In genomic region chr10:7647062-7647664, GRCh38 we compare ENCODE assay signal across 38 cellular contexts. TPM values are rescaled to one million over a fixed set of nuclear protein-coding genes. Genes with fewer than 3 reads are reported as not detected.
"Had no signal": no experiment of that assay in that cellular context is flagged by ENCODE, and none has a peak within 500 bp of the region (broad histone marks: within the 10 kb centered on the region; RNA-seq: fewer than 3 reads in every experiment).

No MANE protein-coding gene starts in this region.

- H3K9me3 ChIP-seq: adrenal gland, breast epithelium had no signal

- H3K4me3 ChIP-seq: adrenal gland, body of pancreas, breast epithelium had no signal

- H3K9me3 Mint-ChIP-seq: activated B cell treated with CpG ODN at 0.5 μM for 24 hours; activated CD4-positive, alpha-beta memory T cell treated with anti-CD3 and anti-CD28 coated beads for 36 hours; activated CD4-positive, alpha-beta T cell treated with anti-CD3 and anti-CD28 coated beads, Interleukin-2, amount 10 ng/mL, durations not matched to agents 24 days and 14 days; activated CD8-positive, alpha-beta T cell treated with anti-CD3 and anti-CD28 coated beads for 36 hours; activated naive CD4-positive, alpha-beta T cell treated with anti-CD3 and anti-CD28 coated beads for 36 hours; activated naive CD4-positive, alpha-beta T cell treated with anti-CD3 and anti-CD28 coated beads, Interleukin-2, amount 50 U/mL, for 72 hours; activated naive CD8-positive, alpha-beta T cell treated with anti-CD3 and anti-CD28 coated beads for 36 hours; activated T-cell treated with anti-CD3 and anti-CD28 coated beads, Interleukin-2, amount 50 U/mL, for 4 hours; activated T-cell treated with anti-CD3 and anti-CD28 coated beads, Interleukin-2, amount 50 U/mL, for 72 hours; activated T-helper 1 cell treated with anti-CD3 and anti-CD28 coated beads, Interleukin-12 subunit alpha, Interleukin-12 subunit beta, Interleukin-2, Interleukin-4 antibody, amounts not matched to agents 30 ng/mL and 10 ng/mL and 1 ng/mL, durations not matched to agents 14 hours and 24 hours and 36 hours; activated T-helper 17 cell treated with anti-CD3 and anti-CD28 coated beads, Interleukin-2, amount 50 U/mL, for 72 hours; T-helper 2 cell treated with Interferon-gamma antibody and Interleukin-4, amounts not matched to agents 5 μg/mL and 100 μg/mL, for 36 hours had no signal

- H3K4me1 ChIP-seq: adrenal gland, body of pancreas, breast epithelium had no signal

- H3K4me1 Mint-ChIP-seq: activated B cell treated with CpG ODN at 0.5 μM for 24 hours; activated CD4-positive, alpha-beta T cell treated with anti-CD3 and anti-CD28 coated beads, Interleukin-2, amount 10 ng/mL, durations not matched to agents 24 days and 14 days; activated naive CD8-positive, alpha-beta T cell treated with anti-CD3 and anti-CD28 coated beads for 36 hours; activated T-helper 17 cell treated with anti-CD3 and anti-CD28 coated beads, Interleukin-2, amount 50 U/mL, for 72 hours had no signal

- H3K36me3 Mint-ChIP-seq: activated CD4-positive, alpha-beta memory T cell treated with anti-CD3 and anti-CD28 coated beads for 36 hours; activated naive CD4-positive, alpha-beta T cell treated with anti-CD3 and anti-CD28 coated beads, Interleukin-2, amount 50 U/mL, for 72 hours; activated naive CD8-positive, alpha-beta T cell treated with anti-CD3 and anti-CD28 coated beads for 36 hours had no signal

- DNase-seq: activated B cell treated with CpG ODN at 0.5 μM for 24 hours; activated CD4-positive, alpha-beta memory T cell treated with anti-CD3 and anti-CD28 coated beads for 36 hours; activated CD4-positive, alpha-beta T cell treated with anti-CD3 and anti-CD28 coated beads for 4 hours; activated CD4-positive, alpha-beta T cell treated with anti-CD3 and anti-CD28 coated beads, Interleukin-2, amount 10 ng/mL, durations not matched to agents 24 days and 14 days; activated CD4-positive, alpha-beta T cell treated with anti-CD3 and anti-CD28 coated beads, Interleukin-2, amount 50 U/mL, for 1 hour; activated CD4-positive, alpha-beta T cell treated with anti-CD3 and anti-CD28 coated beads, Interleukin-2, amount 50 U/mL, for 4 hours; activated CD4-positive, CD25-positive, alpha-beta regulatory T cell treated with anti-CD3 and anti-CD28 coated beads, Interleukin-2, amount 50 U/mL, for 72 hours; activated CD8-positive, alpha-beta memory T cell treated with anti-CD3 and anti-CD28 coated beads, Interleukin-2, amount 50 U/mL, for 4 hours; activated CD8-positive, alpha-beta T cell treated with anti-CD3 and anti-CD28 coated beads for 36 hours; activated effector memory CD4-positive, alpha-beta T cell treated with anti-CD3 and anti-CD28 coated beads, Interleukin-2, amount 50 U/mL, for 16 hours; activated gamma-delta T cell treated with Interleukin-2 at 50 U/mL for 16 hours; activated naive CD4-positive, alpha-beta T cell; activated naive CD4-positive, alpha-beta T cell treated with anti-CD3 and anti-CD28 coated beads for 36 hours; activated naive CD4-positive, alpha-beta T cell treated with anti-CD3 and anti-CD28 coated beads, Interleukin-2, amount 50 U/mL, for 16 hours; activated naive CD8-positive, alpha-beta T cell treated with anti-CD3 and anti-CD28 coated beads for 36 hours; activated T-cell treated with anti-CD3 and anti-CD28 coated beads for 4 hours; activated T-cell treated with anti-CD3 and anti-CD28 coated beads, Interleukin-2, amount 50 U/mL, for 1 hour; activated T-cell treated with anti-CD3 and anti-CD28 coated beads, Interleukin-2, amount 50 U/mL, for 4 hours; activated T-cell treated with anti-CD3 and anti-CD28 coated beads, Interleukin-2, amount 50 U/mL, for 72 hours; adrenal gland; amniotic stem cell; aorta; body of pancreas; brain microvascular endothelial cell; central memory CD4-positive, alpha-beta T cell; T-helper 2 cell; T-helper 9 cell had no signal

- H3K27ac Mint-ChIP-seq: activated B cell treated with CpG ODN at 0.5 μM for 24 hours; activated CD4-positive, alpha-beta memory T cell treated with anti-CD3 and anti-CD28 coated beads for 36 hours; activated CD4-positive, alpha-beta T cell treated with anti-CD3 and anti-CD28 coated beads, Interleukin-2, amount 10 ng/mL, durations not matched to agents 24 days and 14 days; activated CD8-positive, alpha-beta T cell treated with anti-CD3 and anti-CD28 coated beads for 36 hours; activated naive CD4-positive, alpha-beta T cell treated with anti-CD3 and anti-CD28 coated beads for 36 hours; activated naive CD4-positive, alpha-beta T cell treated with anti-CD3 and anti-CD28 coated beads, Interleukin-2, amount 50 U/mL, for 72 hours; activated naive CD8-positive, alpha-beta T cell treated with anti-CD3 and anti-CD28 coated beads for 36 hours; activated T-cell treated with anti-CD3 and anti-CD28 coated beads, Interleukin-2, amount 50 U/mL, for 72 hours; activated T-helper 1 cell treated with anti-CD3 and anti-CD28 coated beads, Interleukin-12 subunit alpha, Interleukin-12 subunit beta, Interleukin-2, Interleukin-4 antibody, amounts not matched to agents 30 ng/mL and 10 ng/mL and 1 ng/mL, durations not matched to agents 14 hours and 24 hours and 36 hours; activated T-helper 17 cell treated with anti-CD3 and anti-CD28 coated beads, Interleukin-2, amount 50 U/mL, for 72 hours; T-helper 2 cell treated with Interferon-gamma antibody and Interleukin-4, amounts not matched to agents 5 μg/mL and 100 μg/mL, for 36 hours had no signal

- H3K27ac ChIP-seq: adrenal gland, body of pancreas, brain microvascular endothelial cell, breast epithelium, VCaP had no signal

- H3K36me3 ChIP-seq: adrenal gland, brain microvascular endothelial cell, breast epithelium had no signal

- H3K27me3 ChIP-seq: body of pancreas, brain microvascular endothelial cell, breast epithelium had no signal

- ATAC-seq: activated CD8-positive, alpha-beta T cell treated with anti-CD3 and anti-CD28 coated beads for 36 hours; activated naive CD4-positive, alpha-beta T cell treated with anti-CD3 and anti-CD28 coated beads, Interleukin-2, amount 50 U/mL, for 72 hours; activated T-cell treated with anti-CD3 and anti-CD28 coated beads, Interleukin-2, amount 50 U/mL, for 4 hours; activated T-cell treated with anti-CD3 and anti-CD28 coated beads, Interleukin-2, amount 50 U/mL, for 72 hours; activated T-helper 17 cell treated with anti-CD3 and anti-CD28 coated beads, Interleukin-2, amount 50 U/mL, for 72 hours; body of pancreas had no signal

- H3K4me3 Mint-ChIP-seq: activated B cell treated with CpG ODN at 0.5 μM for 24 hours; activated CD4-positive, alpha-beta memory T cell treated with anti-CD3 and anti-CD28 coated beads for 36 hours; activated CD4-positive, alpha-beta T cell treated with anti-CD3 and anti-CD28 coated beads, Interleukin-2, amount 10 ng/mL, durations not matched to agents 24 days and 14 days; activated CD8-positive, alpha-beta T cell treated with anti-CD3 and anti-CD28 coated beads for 36 hours; activated naive CD4-positive, alpha-beta T cell treated with anti-CD3 and anti-CD28 coated beads for 36 hours; activated naive CD8-positive, alpha-beta T cell treated with anti-CD3 and anti-CD28 coated beads for 36 hours; activated T-cell treated with anti-CD3 and anti-CD28 coated beads, Interleukin-2, amount 50 U/mL, for 4 hours; activated T-cell treated with anti-CD3 and anti-CD28 coated beads, Interleukin-2, amount 50 U/mL, for 72 hours; activated T-helper 1 cell treated with anti-CD3 and anti-CD28 coated beads, Interleukin-12 subunit alpha, Interleukin-12 subunit beta, Interleukin-2, Interleukin-4 antibody, amounts not matched to agents 30 ng/mL and 10 ng/mL and 1 ng/mL, durations not matched to agents 14 hours and 24 hours and 36 hours; activated T-helper 17 cell treated with anti-CD3 and anti-CD28 coated beads, Interleukin-2, amount 50 U/mL, for 72 hours; T-helper 2 cell treated with Interferon-gamma antibody and Interleukin-4, amounts not matched to agents 5 μg/mL and 100 μg/mL, for 36 hours had no signal

- FAIRE-seq: astrocyte, colon, TTC549 had no signal

RNA-seq across cellular contexts. Expression of gene ITIH5, which starts 19.6 kb away (rescaled TPM):
- total RNA-seq: activated B cell treated with CpG ODN at 0.5 μM for 24 hours; activated CD4-positive, alpha-beta memory T cell treated with anti-CD3 and anti-CD28 coated beads for 36 hours; activated CD4-positive, alpha-beta T cell treated with anti-CD3 and anti-CD28 coated beads, Interleukin-2, amount 10 ng/mL, durations not matched to agents 24 days and 14 days; activated CD8-positive, alpha-beta memory T cell treated with anti-CD3 and anti-CD28 coated beads for 36 hours; activated CD8-positive, alpha-beta T cell treated with anti-CD3 and anti-CD28 coated beads for 36 hours; activated naive CD4-positive, alpha-beta T cell treated with anti-CD3 and anti-CD28 coated beads for 36 hours; activated naive CD8-positive, alpha-beta T cell treated with anti-CD3 and anti-CD28 coated beads for 36 hours; activated T-cell treated with anti-CD3 and anti-CD28 coated beads, Interleukin-2, amount 50 U/mL, for 4 hours; activated T-cell treated with anti-CD3 and anti-CD28 coated beads, Interleukin-2, amount 50 U/mL, for 72 hours; activated T-helper 1 cell treated with anti-CD3 and anti-CD28 coated beads, Interleukin-12 subunit alpha, Interleukin-12 subunit beta, Interleukin-2, Interleukin-4 antibody, amounts not matched to agents 30 ng/mL and 10 ng/mL and 1 ng/mL, durations not matched to agents 14 hours and 24 hours and 36 hours had no signal

RNA-seq across cellular contexts. Expression of gene ITIH2, which starts 56.0 kb away (rescaled TPM):
- total RNA-seq: activated B cell treated with CpG ODN at 0.5 μM for 24 hours; activated CD4-positive, alpha-beta memory T cell treated with anti-CD3 and anti-CD28 coated beads for 36 hours; activated CD4-positive, alpha-beta T cell treated with anti-CD3 and anti-CD28 coated beads, Interleukin-2, amount 10 ng/mL, durations not matched to agents 24 days and 14 days; activated CD8-positive, alpha-beta memory T cell treated with anti-CD3 and anti-CD28 coated beads for 36 hours; activated CD8-positive, alpha-beta T cell treated with anti-CD3 and anti-CD28 coated beads for 36 hours; activated naive CD4-positive, alpha-beta T cell treated with anti-CD3 and anti-CD28 coated beads for 36 hours; activated naive CD4-positive, alpha-beta T cell treated with anti-CD3 and anti-CD28 coated beads, Interleukin-2, amount 50 U/mL, for 72 hours; activated naive CD8-positive, alpha-beta T cell treated with anti-CD3 and anti-CD28 coated beads for 36 hours; activated T-cell treated with anti-CD3 and anti-CD28 coated beads, Interleukin-2, amount 50 U/mL, for 72 hours; activated T-helper 1 cell treated with anti-CD3 and anti-CD28 coated beads, Interleukin-12 subunit alpha, Interleukin-12 subunit beta, Interleukin-2, Interleukin-4 antibody, amounts not matched to agents 30 ng/mL and 10 ng/mL and 1 ng/mL, durations not matched to agents 14 hours and 24 hours and 36 hours; activated T-helper 17 cell treated with anti-CD3 and anti-CD28 coated beads, Interleukin-2, amount 50 U/mL, for 72 hours; astrocyte; body of pancreas; cardiac septum had no signal
- polyA plus RNA-seq: aorta had no signal
